Comparison of ENCODE assay signal across 16 cellular contexts in the genomic region with DNA sequence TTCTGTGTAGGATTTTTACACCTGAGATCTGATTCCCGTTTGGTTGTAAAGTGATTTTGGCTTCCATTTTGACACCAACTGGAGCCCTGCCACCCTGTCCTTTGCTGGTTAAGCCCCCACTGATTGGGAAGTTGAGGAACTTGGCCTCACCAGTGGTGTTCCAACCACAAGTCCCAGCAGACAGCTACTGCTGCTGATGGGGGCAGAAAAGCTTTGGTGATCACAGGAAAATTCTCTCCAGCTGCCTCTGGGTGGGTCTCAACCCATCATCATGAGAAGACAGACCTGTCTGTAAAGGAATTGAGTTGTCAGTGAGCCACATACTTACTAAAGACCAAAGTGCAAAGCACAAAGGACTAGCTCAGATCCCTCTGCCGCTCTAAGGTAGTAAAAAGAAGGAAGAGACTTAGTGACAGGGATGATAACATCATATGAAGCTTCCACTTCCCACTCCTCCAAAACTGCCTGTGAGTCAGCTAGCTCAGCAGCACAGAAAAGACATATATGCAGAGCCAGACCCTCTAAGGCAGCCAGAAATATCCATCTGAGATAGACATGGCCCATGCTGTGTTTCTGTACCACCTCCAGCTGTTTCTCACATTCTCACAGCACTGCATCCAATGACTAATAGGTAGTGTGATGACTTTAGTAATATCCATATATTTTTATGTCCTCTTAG. TPM values are rescaled to one million over a fixed set of nuclear protein-coding genes. Genes with fewer than 3 reads are reported as not detected.
DNase-seq lines count a peak whose midpoint lies in the region; ATAC-seq and TF ChIP-seq lines count a peak whose summit lies in the region.
"Had no signal": no experiment of that assay in that cellular context is flagged by ENCODE, and none has a peak within 500 bp of the region (broad histone marks: within the 10 kb centered on the region; RNA-seq: fewer than 3 reads in every experiment).

No MANE protein-coding gene starts in this region.

- no peaks in the 10 kb centered on the region for H3K23me2 ChIP-seq in H9 (ENCODE audit: insufficient read length, low read depth, low read length, poor library complexity, severe bottlenecking)

- no peak overlapping the region for H3K9ac ChIP-seq in H9 (ENCODE audit: extremely low read depth, insufficient read length, low read length)
- no peak overlapping the region for H3K9ac ChIP-seq in skeletal muscle tissue (ENCODE audit: low read depth in 1 of 3, low read length in 3 of 3)

- H2AK5ac ChIP-seq in H9 (ENCODE audit: insufficient read length, low read length): no peak overlapping the region

- H3K9me3 Mint-ChIP-seq in H9: no peaks in the 10 kb centered on the region
- H3K9me3 Mint-ChIP-seq: activated naive CD4-positive, alpha-beta T cell treated with anti-CD3 and anti-CD28 coated beads, Interleukin-2, amount 50 U/mL, for 24 hours had no signal

- no peaks in the 10 kb centered on the region for H3K36me3 ChIP-seq in skeletal muscle tissue (ENCODE audit: control insufficient read depth in 3 of 3, insufficient read depth in 3 of 3, low read length in 3 of 3)
- H3K36me3 ChIP-seq: Peyer's patch had no signal

- no CpG with 5 or more reads among the region's 2 CpGs for WGBS in H9 (ENCODE audit: extremely low coverage, insufficient read length, low lambda C conversion rate)

- no peak overlapping the region for H3K4me3 ChIP-seq in fibroblast of the aortic adventitia (ENCODE audit: low read depth, low read length)
- no peak overlapping the region for H3K4me3 ChIP-seq in skeletal muscle tissue (ENCODE audit: low read length in 3 of 3)
- H3K4me3 ChIP-seq: Peyer's patch, skin epidermis had no signal

- H3K4me3 Mint-ChIP-seq in H9: no peak overlapping the region
- H3K4me3 Mint-ChIP-seq: activated CD4-positive, alpha-beta T cell treated with anti-CD3 and anti-CD28 coated beads for 36 hours; activated naive CD4-positive, alpha-beta T cell treated with anti-CD3 and anti-CD28 coated beads, Interleukin-2, amount 50 U/mL, for 24 hours had no signal

- H3K18ac ChIP-seq in H9 (ENCODE audit: insufficient read length, low read depth, low read length): no peak overlapping the region

- H4K91ac ChIP-seq in H9 (ENCODE audit: insufficient read length, low read depth, low read length): no peak overlapping the region

- no peak overlapping the region for H3K14ac ChIP-seq in H9 (ENCODE audit: insufficient read depth, low read length)

- H3K27me3 ChIP-seq in H9 (ENCODE audit: insufficient read depth, low read length) (no peaks in the 10 kb centered on the region), skeletal muscle tissue (ENCODE audit: control insufficient read depth in 3 of 3, insufficient read depth in 3 of 3, low read length in 3 of 3) (no peaks in the 10 kb centered on the region)
- H3K27me3 ChIP-seq: Peyer's patch had no signal

- H3K4me1 ChIP-seq in H9 (ENCODE audit: insufficient read depth, low read length): no peaks in the 10 kb centered on the region
- peaks cover 2 to 19% (median 16%) of the 10 kb centered on the region in 3 donors for H3K4me1 ChIP-seq in skeletal muscle tissue (ENCODE audit: control insufficient read depth in 3 of 3, insufficient read depth in 3 of 3, low read length in 3 of 3)
- H3K4me1 ChIP-seq: Peyer's patch had no signal

- TF ChIP-seq CTCF in H9 (conservative IDR thresholded peaks at IDR 0.05): no peak
- no peak for TF ChIP-seq CTCF in fibroblast of the aortic adventitia (IDR thresholded peaks at IDR 0.05; ENCODE audit: insufficient read depth, low read length)

- H3K9me3 ChIP-seq in H9 (ENCODE audit: control insufficient read depth, low read depth, low read length): no peaks in the 10 kb centered on the region
- no peaks in the 10 kb centered on the region for H3K9me3 ChIP-seq in skeletal muscle tissue (ENCODE audit: control insufficient read depth in 3 of 3, low read length in 3 of 3)
- H3K9me3 ChIP-seq: Peyer's patch had no signal

- DNase-seq in H9 (no peak), SKM-1 (lab: John Stamatoyannopoulos, UW; ENCODE audit: unreplicated experiment) (peak; percentile 61), fibroblast of the aortic adventitia (ENCODE audit: low read depth) (peak; percentile 90), NCI-H1436 treated with DMSO at 0.1 percent for 48 hours (lab: John Stamatoyannopoulos, UW) (no peak)
- no peak for DNase-seq in activated effector memory CD4-positive, alpha-beta T cell treated with anti-CD3 and anti-CD28 coated beads, Interleukin-2, amount 50 U/mL, for 16 hours
- no peak for DNase-seq in activated CD4-positive, alpha-beta T cell treated with anti-CD3 and anti-CD28 coated beads, Interleukin-2, amount 50 U/mL, for 48 hours
- DNase-seq: activated CD4-positive, alpha-beta T cell treated with anti-CD3 and anti-CD28 coated beads for 36 hours; GOT3; NCI-H146; Peyer's patch; stimulated activated naive CD8-positive, alpha-beta T cell treated with anti-CD3 and anti-CD28 coated beads, Interleukin-15, Interleukin-2, amounts not matched to agents 100 U/mL and 50 U/mL, for 24 hours had no signal

- no peaks in the 10 kb centered on the region for H3K27me3 Mint-ChIP-seq in H9 (ENCODE audit: low read depth)
- H3K27me3 Mint-ChIP-seq: activated CD4-positive, alpha-beta T cell treated with anti-CD3 and anti-CD28 coated beads for 36 hours; activated naive CD4-positive, alpha-beta T cell treated with anti-CD3 and anti-CD28 coated beads, Interleukin-2, amount 50 U/mL, for 24 hours had no signal

- no peak overlapping the region for H3K56ac ChIP-seq in H9 (ENCODE audit: insufficient read length, low read depth, low read length)

- H4K5ac ChIP-seq in H9 (ENCODE audit: insufficient read length, low read depth, low read length): no peak overlapping the region

- 0 out of 7 replicates have a peak overlapping the region, but pooled peaks of 1 of the 3 experiments have one; percentile 19 for H3K27ac Mint-ChIP-seq in H9
- H3K27ac Mint-ChIP-seq: activated CD4-positive, alpha-beta T cell treated with anti-CD3 and anti-CD28 coated beads for 36 hours; activated naive CD4-positive, alpha-beta T cell treated with anti-CD3 and anti-CD28 coated beads, Interleukin-2, amount 50 U/mL, for 24 hours had no signal

- no peak for ATAC-seq in GM18505 (IDR thresholded peaks at IDR 0.05; ENCODE audit: unreplicated experiment)
- ATAC-seq: activated CD4-positive, alpha-beta T cell treated with anti-CD3 and anti-CD28 coated beads for 36 hours; left lobe of liver; stimulated activated naive CD8-positive, alpha-beta T cell treated with anti-CD3 and anti-CD28 coated beads, Interleukin-15, Interleukin-2, amounts not matched to agents 100 U/mL and 50 U/mL, for 24 hours had no signal

- no peak overlapping the region for H2BK12ac ChIP-seq in H9 (ENCODE audit: insufficient read length, low read depth, low read length)

- H2BK5ac ChIP-seq in H9 (ENCODE audit: insufficient read length, low read length): no peak overlapping the region

- H2BK120ac ChIP-seq in H9 (ENCODE audit: low read depth, low read length, poor library complexity, severe bottlenecking): no peak overlapping the region

- H4K20me1 ChIP-seq in H9 (ENCODE audit: control insufficient read depth, insufficient read depth, insufficient read length): no peaks in the 10 kb centered on the region

- H3K79me1 ChIP-seq in H9 (ENCODE audit: insufficient read depth, low read depth, low read length, poor library complexity, severe bottlenecking): no peaks in the 10 kb centered on the region

- no peak overlapping the region for H3K4ac ChIP-seq in H9 (ENCODE audit: low read depth, low read length)

- H2BK15ac ChIP-seq in H9 (ENCODE audit: low read depth, low read length): no peak overlapping the region

- no peak for TF ChIP-seq POLR2A in GM18505 (IDR thresholded peaks at IDR 0.05; ENCODE audit: borderline replicate concordance, extremely low read depth, insufficient read depth, insufficient read length)

- no peak overlapping the region for H3K4me2 ChIP-seq in H9 (ENCODE audit: insufficient read depth, insufficient read length, low read length)

- no peak overlapping the region for H2BK20ac ChIP-seq in H9 (ENCODE audit: low read depth, low read length, poor library complexity, severe bottlenecking)

- no peak overlapping the region for H2AFZ ChIP-seq in H9 (ENCODE audit: low read length)

- no peak overlapping the region for H4K8ac ChIP-seq in H9 (replicated peaks; ENCODE audit: insufficient read length, low read depth, low read length)

- H3K4me1 Mint-ChIP-seq in H9: peaks cover 0 to 2% of the 10 kb centered on the region in 2 experiments; a peak in 1 of 4 replicates
- H3K4me1 Mint-ChIP-seq: activated CD4-positive, alpha-beta T cell treated with anti-CD3 and anti-CD28 coated beads for 36 hours; activated naive CD4-positive, alpha-beta T cell treated with anti-CD3 and anti-CD28 coated beads, Interleukin-2, amount 50 U/mL, for 24 hours had no signal

- no peaks in the 10 kb centered on the region; a peak in 2 of 7 replicates for H3K36me3 Mint-ChIP-seq in H9 (ENCODE audit: insufficient read depth in 1 of 3, low read depth in 3 of 3)

- no peaks in the 10 kb centered on the region for H3K79me2 ChIP-seq in H9 (ENCODE audit: insufficient read depth, low read length)

- peak overlapping the region; percentile 53 for H3K23ac ChIP-seq in H9 (ENCODE audit: insufficient read length, low read depth, low read length)

- H3K27ac ChIP-seq in H9 (ENCODE audit: insufficient read length, low read depth, low read length) (no peak overlapping the region), skeletal muscle tissue (ENCODE audit: low read depth, low read length) (peak overlapping the region; percentile 37)
- H3K27ac ChIP-seq: Peyer's patch had no signal

- H3T11ph ChIP-seq in H9 (ENCODE audit: low read length): no peak overlapping the region

RNA-seq across cellular contexts. Expression of a gene that starts 22.4 kb away (rescaled TPM):
- 2.0 and 2.1 TPM in 2 replicates for total RNA-seq in H9 (2021)
- total RNA-seq in fibroblast of the aortic adventitia (ENCODE audit: low replicate concordance): 95.6 and 131 TPM in 2 replicates
- total RNA-seq in skeletal muscle tissue: 28.2 TPM

Comparison
In these comparisons a context has a peak if more than half of its experiments do, and no peak if none do; other contexts are left out.
1. DNase-seq: peak in SKM-1 (single experiment) and fibroblast of the aortic adventitia (single experiment); none in H9 (single experiment), NCI-H1436 treated with DMSO at 0.1 percent for 48 hours (single experiment), activated effector memory CD4-positive, alpha-beta T cell treated with anti-CD3 and anti-CD28 coated beads, Interleukin-2, amount 50 U/mL, for 16 hours (single experiment) and activated CD4-positive, alpha-beta T cell treated with anti-CD3 and anti-CD28 coated beads, Interleukin-2, amount 50 U/mL, for 48 hours (0 of 2).